In the genomic region with DNA sequence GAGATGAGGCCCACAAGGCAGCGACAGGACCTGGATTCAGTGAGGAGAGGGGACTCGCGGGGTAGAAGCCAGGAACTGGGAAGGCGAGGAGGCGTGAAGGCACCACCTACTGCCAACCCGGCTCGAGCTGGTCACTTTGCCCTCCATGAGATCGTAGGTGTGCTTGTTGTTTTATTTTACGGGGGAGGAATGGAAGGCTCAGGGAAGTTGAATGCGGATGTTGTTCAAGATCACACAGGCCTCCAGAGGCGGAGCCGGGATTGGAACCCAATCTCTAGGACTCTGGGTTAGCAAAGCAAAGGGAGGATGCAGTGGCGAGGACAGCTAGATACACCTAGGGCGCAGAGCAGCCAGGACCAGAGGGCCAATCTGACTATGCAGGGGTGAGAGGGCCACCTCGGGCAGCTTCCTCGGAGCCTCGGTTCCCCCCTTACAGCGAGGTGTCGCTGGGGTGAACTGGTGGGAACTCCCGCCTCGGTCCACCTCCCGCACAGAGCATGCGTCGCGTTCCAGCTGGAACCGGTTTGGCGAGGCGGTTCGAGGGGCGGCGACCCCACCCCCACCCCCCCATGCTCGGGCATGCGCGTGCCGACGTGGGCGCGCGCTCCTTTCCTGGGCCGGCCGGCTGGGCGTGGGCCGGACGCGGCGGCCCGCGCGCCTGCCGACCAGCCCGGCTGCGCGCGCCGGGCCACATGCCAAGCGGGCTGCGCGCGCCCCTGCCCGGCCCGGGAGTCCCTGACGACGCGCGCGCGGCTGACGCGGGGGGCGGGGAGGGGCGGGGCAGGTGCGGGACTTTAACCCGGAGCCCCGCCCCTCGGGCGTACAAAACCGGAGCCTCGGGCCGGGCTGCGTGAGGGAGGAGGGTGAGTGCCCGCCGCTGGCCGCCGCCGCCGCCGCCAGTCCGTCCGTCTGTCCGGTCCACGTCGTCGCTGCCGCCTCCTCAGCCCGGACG, we compare ENCODE assay signal across 8 cellular contexts.
A peak's percentile ranks its signal among the peaks of the same experiment; 100 is the strongest.
DNase-seq lines count a peak whose midpoint lies in the region; ATAC-seq and TF ChIP-seq lines count a peak whose summit lies in the region.

No MANE protein-coding gene starts in this region.

- H3K36me3 Mint-ChIP-seq in dendritic cell treated with granulocyte-macrophage colony-stimulating factor and Interleukin-4, amounts not matched to agents 40 ng/mL and 50 ng/mL, for 4 days (ENCODE audit: low read depth): peaks cover 14% of the 10 kb centered on the region

- H3K27ac Mint-ChIP-seq in dendritic cell treated with granulocyte-macrophage colony-stimulating factor and Interleukin-4, amounts not matched to agents 40 ng/mL and 50 ng/mL, for 4 days: peak overlapping the region; percentile 93

- peaks cover 49% of the 10 kb centered on the region for H3K4me1 Mint-ChIP-seq in dendritic cell treated with granulocyte-macrophage colony-stimulating factor and Interleukin-4, amounts not matched to agents 40 ng/mL and 50 ng/mL, for 4 days (ENCODE audit: low read depth)

- no peaks in the 10 kb centered on the region for H3K36me3 ChIP-seq in right lobe of liver

- H3K27ac ChIP-seq in C4-2B: peak overlapping the region; percentile 80
- peak overlapping the region; percentile 87 to 92 (median 91) for H3K27ac ChIP-seq in right lobe of liver

- H3K9me3 ChIP-seq in right lobe of liver: no peaks in the 10 kb centered on the region

- ATAC-seq in GM19351 (IDR thresholded peaks at IDR 0.05; ENCODE audit: unreplicated experiment) (peak; percentile 67), HG03469 (IDR thresholded peaks at IDR 0.05; ENCODE audit: unreplicated experiment) (peak; percentile 39), right lobe of liver (peak; percentile 76 to 83 (median 82))

- H3K4me1 ChIP-seq in right lobe of liver: peaks cover 0 to 23% (median 0%) of the 10 kb centered on the region in 4 donors

- DNase-seq in NCI-H526 treated with DMSO at 0.1 percent for 48 hours (lab: John Stamatoyannopoulos, UW) (peak; percentile 88), right lobe of liver (peak; percentile 94 to 96 (median 95))
- peak; percentile 85 to 86 for DNase-seq in activated CD4-positive, alpha-beta T cell treated with anti-CD3 and anti-CD28 coated beads, Interleukin-2, amount 50 U/mL, for 4 hours
- DNase-seq in stimulated activated CD4-positive, alpha-beta T cell treated with anti-CD3 and anti-CD28 coated beads, Interleukin-4, amount 100 ng/mL, for 1 hour: peak; percentile 91

- intact Hi-C loops in dendritic cell treated with granulocyte-macrophage colony-stimulating factor and Interleukin-4, amounts not matched to agents 40 ng/mL and 50 ng/mL, for 4 days (cut with micrococcal nuclease): loop anchor here (5.0 kb wide), 1 partner anchor 146 kb away; the partner anchor contains the start of gene RAB5IF
- intact Hi-C loops in right lobe of liver (cut with DNase I): no loop called here

- peak; percentile 97 for TF ChIP-seq POLR2A in right lobe of liver (IDR thresholded peaks at IDR 0.05)

- H3K4me3 Mint-ChIP-seq in dendritic cell treated with granulocyte-macrophage colony-stimulating factor and Interleukin-4, amounts not matched to agents 40 ng/mL and 50 ng/mL, for 4 days: peak overlapping the region; percentile 62

- peaks cover under 1% of the 10 kb centered on the region for H3K27me3 Mint-ChIP-seq in dendritic cell treated with granulocyte-macrophage colony-stimulating factor and Interleukin-4, amounts not matched to agents 40 ng/mL and 50 ng/mL, for 4 days

- no peak for TF ChIP-seq CTCF in C4-2B (conservative IDR thresholded peaks at IDR 0.05)
- TF ChIP-seq CTCF in right lobe of liver (IDR thresholded peaks at IDR 0.05): peak in 2 of 4 donors; percentile 6 to 8

- H3K9me3 Mint-ChIP-seq in dendritic cell treated with granulocyte-macrophage colony-stimulating factor and Interleukin-4, amounts not matched to agents 40 ng/mL and 50 ng/mL, for 4 days: no peaks in the 10 kb centered on the region

- peak overlapping the region; percentile 67 to 87 (median 73) for H3K4me3 ChIP-seq in right lobe of liver

- 56% methylated on average over 11 of the region's 96 CpGs for WGBS in right lobe of liver (ENCODE audit: insufficient coverage, low coverage, low lambda C conversion rate, missing lambda C conversion rate)

- no peaks in the 10 kb centered on the region for H3K27me3 ChIP-seq in right lobe of liver

Comparison
In these comparisons a context has a peak if more than half of its experiments do, and no peak if none do; other contexts are left out.
1. Peak in every context shown above with its lines: DNase-seq, ATAC-seq, H3K4me3 ChIP-seq and H3K27ac ChIP-seq.